8 cellular contexts compared by ENCODE assay signal in genomic region chr7:149855368-149856305, GRCh38. TPM values are rescaled to one million over a fixed set of nuclear protein-coding genes. Genes with fewer than 3 reads are reported as not detected.
A peak's percentile ranks its signal among the peaks of the same experiment; 100 is the strongest.
DNase-seq lines count a peak whose midpoint lies in the region; ATAC-seq and TF ChIP-seq lines count a peak whose summit lies in the region.

No MANE protein-coding gene starts in this region.

- POLR2A ChIA-PET in HCT116 (lab: Charles Lee) = interaction anchor here (1.4 kb wide), 1 partner anchor 16 kb away, joined by 3 read pairs; no protein-coding TSS in a partner anchor

- no peaks in the 10 kb centered on the region for H3K36me3 ChIP-seq in HCT116 (ENCODE audit: control insufficient read depth in 1 of 2, insufficient read depth in 2 of 2, low read length in 2 of 2)
- H3K36me3 ChIP-seq in iPS-20b (ENCODE audit: insufficient read depth, low read depth, low read length) = no peaks in the 10 kb centered on the region
- peaks cover 0 to 67% (median 0%) of the 10 kb centered on the region in 3 donors for H3K36me3 ChIP-seq in tibial nerve

- DNase-seq in AG09309 (ENCODE audit: low read depth) (peak; percentile 43), HCT116 (ENCODE audit: low read depth, low spot score) (peak; percentile 78), tibial nerve (ENCODE audit: low spot score in 2 of 2) (no peak), cortex of kidney (lab: John Stamatoyannopoulos, UW) (no peak)
- DNase-seq in activated T-cell treated with anti-CD3 and anti-CD28 coated beads, Interleukin-2, amount 50 U/mL, for 72 hours = no peak
- DNase-seq in activated effector memory CD4-positive, alpha-beta T cell treated with anti-CD3 and anti-CD28 coated beads, Interleukin-2, amount 50 U/mL, for 16 hours = no peak

- peak overlapping the region; percentile 70 for H3K4me2 ChIP-seq in HCT116 (ENCODE audit: low read length)

- H4K20me1 ChIP-seq in HCT116 (ENCODE audit: insufficient read depth) = no peaks in the 10 kb centered on the region

- H2AFZ ChIP-seq in HCT116 (ENCODE audit: low read depth, low read length, poor library complexity, severe bottlenecking) = no peak overlapping the region

- peaks cover 45% of the 10 kb centered on the region for H3K4me1 Mint-ChIP-seq in activated T-cell treated with anti-CD3 and anti-CD28 coated beads, Interleukin-2, amount 50 U/mL, for 72 hours (ENCODE audit: low read depth)

- peak overlapping the region; percentile 47 to 64 for H3K4me3 Mint-ChIP-seq in activated T-cell treated with anti-CD3 and anti-CD28 coated beads, Interleukin-2, amount 50 U/mL, for 72 hours

- ATAC-seq in HCT116 = peak; percentile 72
- ATAC-seq in activated T-cell treated with anti-CD3 and anti-CD28 coated beads, Interleukin-2, amount 50 U/mL, for 72 hours (replicated peaks in 1 of 2) = peak; percentile 45 to 48
- no peak for ATAC-seq in HG03460 (IDR thresholded peaks at IDR 0.05; ENCODE audit: unreplicated experiment)

- no peaks in the 10 kb centered on the region for H3K9me3 Mint-ChIP-seq in activated T-cell treated with anti-CD3 and anti-CD28 coated beads, Interleukin-2, amount 50 U/mL, for 72 hours

- H3K79me2 ChIP-seq in HCT116 (ENCODE audit: insufficient read depth, low read length) = no peaks in the 10 kb centered on the region

- no peak for TF ChIP-seq EP300 in tibial nerve (IDR thresholded peaks at IDR 0.05)

- 62 to 75% methylated on average over 16 of the region's 16 CpGs for WGBS in tibial nerve, 2 donors

- peaks cover 0 to 2% of the 10 kb centered on the region in 2 donors for H3K36me3 Mint-ChIP-seq in activated T-cell treated with anti-CD3 and anti-CD28 coated beads, Interleukin-2, amount 50 U/mL, for 72 hours (ENCODE audit: insufficient read depth in 2 of 2)

- H3K27ac Mint-ChIP-seq in activated T-cell treated with anti-CD3 and anti-CD28 coated beads, Interleukin-2, amount 50 U/mL, for 72 hours = peak overlapping the region; percentile 55

- H3K4me3 ChIP-seq in AG09309 (ENCODE audit: control insufficient read depth, low read depth, low read length) (no peak overlapping the region), HCT116 (replicated peaks in 1 of 2; ENCODE audit: low read depth in 1 of 2, low read length in 2 of 2) (peak overlapping the region; percentile 11 to 34; a peak in 2 of 4 replicates), iPS-20b (ENCODE audit: low read length) (peak overlapping the region; percentile 14), tibial nerve (no peak overlapping the region)

- H3K4me1 ChIP-seq in HCT116 (ENCODE audit: control insufficient read depth in 1 of 2, insufficient read depth in 2 of 2, low read length in 2 of 2) (peaks cover 27 to 42% of the 10 kb centered on the region in 2 experiments), iPS-20b (ENCODE audit: insufficient read depth, low read length) (peaks cover 13% of the 10 kb centered on the region), tibial nerve (peaks cover 0 to 21% (median 0%) of the 10 kb centered on the region in 4 donors)

- CTCF ChIA-PET in HCT116 (lab: Charles Lee) = interaction anchor here (0.6 to 1.1 kb wide), 2 partner anchors 12 to 49 kb away, joined by 3 read pairs; no protein-coding TSS in a partner anchor

- no peak for TF ChIP-seq POLR2A in HCT116 (IDR thresholded peaks at IDR 0.05; ENCODE audit: borderline replicate concordance, extremely low read depth, insufficient read depth, insufficient read length)
- no peak for TF ChIP-seq POLR2A in tibial nerve (IDR thresholded peaks at IDR 0.05)

- H3K27me3 ChIP-seq in HCT116 (ENCODE audit: insufficient read depth, low read length) = no peaks in the 10 kb centered on the region
- no peaks in the 10 kb centered on the region for H3K27me3 ChIP-seq in iPS-20b (ENCODE audit: insufficient read depth, low read length)
- no peaks in the 10 kb centered on the region for H3K27me3 ChIP-seq in tibial nerve

- H3K9ac ChIP-seq in HCT116 (ENCODE audit: low read length) = peak overlapping the region; percentile 50
- H3K9ac ChIP-seq in iPS-20b (ENCODE audit: low read depth, low read length) = 0 out of 2 replicates have a peak overlapping the region, but pooled peaks have one; percentile 3

- H3K27ac ChIP-seq in HCT116 (ENCODE audit: low read depth, low read length) (peak overlapping the region; percentile 57), iPS-20b (ENCODE audit: low read length) (no peak overlapping the region), tibial nerve (peak overlapping the region in 1 of 4 donors; percentile 52)

- TF ChIP-seq RAD21 in HCT116 (IDR thresholded peaks at IDR 0.05; ENCODE audit: low read depth) = no peak

- H3K9me3 ChIP-seq in HCT116 (ENCODE audit: control insufficient read depth in 1 of 2, insufficient read depth in 1 of 2, low read depth in 1 of 2, low read length in 2 of 2) (no peaks in the 10 kb centered on the region), iPS-20b (ENCODE audit: insufficient read depth, low read depth, low read length) (no peaks in the 10 kb centered on the region), tibial nerve (no peaks in the 10 kb centered on the region)

- RAD21 ChIA-PET in HCT116 (lab: Charles Lee; ENCODE audit: low non-redundant PET in 1 of 2, low total read pairs in 2 of 2, uncharacterized antibody in 2 of 2, unreplicated experiment in 2 of 2) = no interaction called here

- no peaks in the 10 kb centered on the region for H3K27me3 Mint-ChIP-seq in activated T-cell treated with anti-CD3 and anti-CD28 coated beads, Interleukin-2, amount 50 U/mL, for 72 hours (ENCODE audit: low read depth)

- H3K9me2 ChIP-seq in HCT116 (ENCODE audit: insufficient read depth) = no peaks in the 10 kb centered on the region

- intact Hi-C loops in HCT116 (cut with micrococcal nuclease) = no loop called here

- no TSS peak for BruUV-seq in HCT116 (replicated peaks; lab: Mats Ljungman, UMichigan)

- TF ChIP-seq CTCF in AG09309 (IDR thresholded peaks at IDR 0.05; ENCODE audit: control insufficient read depth, insufficient read depth, low read depth, low read length, missing control alignments) (no peak), HCT116 (IDR thresholded peaks at IDR 0.05 in 2 of 3, conservative IDR thresholded peaks at IDR 0.05 in 1 of 3; ENCODE audit: borderline replicate concordance in 1 of 3, insufficient read depth in 1 of 3, low read depth in 2 of 3, low read length in 2 of 3) (no peak), tibial nerve (IDR thresholded peaks at IDR 0.05) (no peak)

TF ChIP-seq in HCT116, 20 proteins besides CTCF, POLR2A, EP300 and RAD21:
- TF ChIP-seq ZNF274 (IDR thresholded peaks at IDR 0.05; ENCODE audit: low read depth, low read length) (no peak), POLR2AphosphoS5 (IDR thresholded peaks at IDR 0.05; ENCODE audit: low read depth, low read length) (peak; percentile 54), FOSL1 (IDR thresholded peaks at IDR 0.05; ENCODE audit: low read depth) (peak; percentile 82), ZFX (IDR thresholded peaks at IDR 0.05) (0 out of 2 replicates have a peak, but pooled peaks have one; percentile 14), SIN3A (IDR thresholded peaks at IDR 0.05; ENCODE audit: low read depth) (no peak), SRF (IDR thresholded peaks at IDR 0.05; ENCODE audit: low read depth) (0 out of 2 replicates have a peak, but pooled peaks have one; percentile 20), SP1 (IDR thresholded peaks at IDR 0.05; ENCODE audit: low read depth) (peak; percentile 75), CEBPB (IDR thresholded peaks at IDR 0.05; ENCODE audit: low read depth) (no peak), JUND (IDR thresholded peaks at IDR 0.05) (peak; percentile 84), YY1 (IDR thresholded peaks at IDR 0.05; ENCODE audit: extremely low read depth, insufficient replicate concordance, low read depth, low read length) (peak; percentile 15), REST (IDR thresholded peaks at IDR 0.05; ENCODE audit: low read depth) (no peak), EGR1 (IDR thresholded peaks at IDR 0.05; ENCODE audit: low read depth) (peak; percentile 84)

RNA-seq across cellular contexts. Expression of gene ZNF862, which starts 17.5 kb away (rescaled TPM):
- 8.5 TPM for total RNA-seq in HCT116 (2021; ENCODE audit: unreplicated experiment)
- 6.1 and 7.8 TPM in 2 replicates for polyA plus RNA-seq in HCT116 (2012)
- total RNA-seq in activated T-cell treated with anti-CD3 and anti-CD28 coated beads, Interleukin-2, amount 50 U/mL, for 72 hours = 10 to 100 TPM; 31.4 to 39.0 TPM
- total RNA-seq in tibial nerve = 10 to 100 TPM; 17.2 to 42.0 (median 29.4) TPM

RNA-seq across cellular contexts. Expression of gene ATP6V0E2, which starts 18.1 kb away (rescaled TPM):
- 25.5 TPM for total RNA-seq in HCT116 (2021; ENCODE audit: unreplicated experiment)
- polyA plus RNA-seq in HCT116 (2012) = 19.7 and 22.9 TPM in 2 replicates
- 10 to 100 TPM; 43.4 to 44.5 TPM for total RNA-seq in activated T-cell treated with anti-CD3 and anti-CD28 coated beads, Interleukin-2, amount 50 U/mL, for 72 hours
- total RNA-seq in tibial nerve = 10 to 100 TPM; 28.7 to 49.5 (median 38.1) TPM

Comparison
In these comparisons a context has a peak if more than half of its experiments do, and no peak if none do; other contexts are left out.
1. DNase-seq: peak in AG09309 (single experiment) and HCT116 (single experiment); none in activated T-cell treated with anti-CD3 and anti-CD28 coated beads, Interleukin-2, amount 50 U/mL, for 72 hours (0 of 2), activated effector memory CD4-positive, alpha-beta T cell treated with anti-CD3 and anti-CD28 coated beads, Interleukin-2, amount 50 U/mL, for 16 hours (single experiment), tibial nerve (0 of 2) and cortex of kidney (single experiment).
2. H3K4me3 ChIP-seq: peak in HCT116 (2 of 2) and iPS-20b (single experiment); none in AG09309 (single experiment) and tibial nerve (0 of 4).